ENCODE assay signal across 8 cellular contexts in the genomic region with DNA sequence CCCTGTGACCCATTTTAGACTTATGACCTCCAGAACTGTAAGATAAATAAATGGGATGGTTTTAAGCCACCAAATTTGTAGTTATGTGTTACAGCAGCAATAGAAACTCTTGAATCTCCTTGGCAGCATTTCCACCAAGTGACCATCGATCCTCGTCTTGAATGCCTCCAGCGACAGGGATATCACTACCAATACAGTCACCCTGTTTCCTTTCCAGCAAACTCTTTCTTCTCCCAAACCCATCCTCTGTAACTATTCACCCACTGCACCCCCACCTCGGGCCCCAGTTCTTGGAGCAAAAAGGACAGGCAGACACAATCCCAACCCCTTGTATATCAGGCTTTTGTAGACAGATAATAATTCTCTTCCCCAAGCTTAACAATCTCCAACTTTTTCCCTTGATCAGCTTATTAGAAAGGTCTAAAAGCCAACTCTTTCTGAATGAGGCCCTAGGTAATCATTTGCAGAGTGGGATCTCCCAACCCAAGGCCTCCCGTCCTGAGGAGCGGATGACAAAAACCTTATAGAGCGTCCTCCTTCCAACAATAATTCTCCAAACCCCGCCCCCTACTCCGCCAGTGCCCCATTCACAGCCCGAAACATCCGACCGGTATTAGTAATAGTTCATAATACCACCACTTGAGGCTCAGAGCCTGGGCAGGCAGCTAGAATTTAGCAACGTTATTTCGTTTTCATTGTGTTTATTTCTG. TPM values are rescaled to one million over a fixed set of nuclear protein-coding genes. Genes with fewer than 3 reads are reported as not detected.
DNase-seq lines count a peak whose midpoint lies in the region; ATAC-seq and TF ChIP-seq lines count a peak whose summit lies in the region.

No MANE protein-coding gene starts in this region.

- peak overlapping the region; percentile 87 for H2AFZ ChIP-seq in GM23248

- TF ChIP-seq CTCF in WERI-Rb-1 (IDR thresholded peaks at IDR 0.05; ENCODE audit: low read depth, low read length) (no peak), osteocyte (IDR thresholded peaks at IDR 0.05) (no peak)

- H3K4me3 Mint-ChIP-seq in osteocyte (ENCODE audit: unreplicated experiment) = no peak overlapping the region

- peaks cover 3% of the 10 kb centered on the region for H3K27me3 Mint-ChIP-seq in osteocyte (ENCODE audit: unreplicated experiment)

- H3K4me1 ChIP-seq in GM23248 (ENCODE audit: insufficient read depth) (peaks cover 8% of the 10 kb centered on the region), right cardiac atrium (ENCODE audit: control insufficient read depth, insufficient read depth, low read length) (peaks cover 2% of the 10 kb centered on the region), skeletal muscle satellite cell (ENCODE audit: control insufficient read depth, insufficient read depth, low read length) (peaks cover 11% of the 10 kb centered on the region)

- H3K27me3 ChIP-seq in GM23248 (replicated peaks; ENCODE audit: insufficient read depth) (no peaks in the 10 kb centered on the region), WERI-Rb-1 (ENCODE audit: insufficient read depth, low read depth, severe bottlenecking) (no peaks in the 10 kb centered on the region), right cardiac atrium (ENCODE audit: control insufficient read depth, insufficient read depth) (no peaks in the 10 kb centered on the region), skeletal muscle satellite cell (ENCODE audit: control insufficient read depth, insufficient read depth, low read length) (peaks cover 10% of the 10 kb centered on the region)

- H3K27ac Mint-ChIP-seq in osteocyte (ENCODE audit: unreplicated experiment) = no peak overlapping the region

- H3K27ac ChIP-seq in GM23248 (peak overlapping the region; percentile 80), WERI-Rb-1 (peak overlapping the region; percentile 48), right cardiac atrium (ENCODE audit: low read length) (peak overlapping the region; percentile 93)

- H4K20me1 ChIP-seq in GM23248 (ENCODE audit: insufficient read depth) = no peaks in the 10 kb centered on the region

- H3K36me3 ChIP-seq in GM23248 (ENCODE audit: low read depth) (no peaks in the 10 kb centered on the region), WERI-Rb-1 (no peaks in the 10 kb centered on the region), skeletal muscle satellite cell (ENCODE audit: insufficient read depth, low read length) (no peaks in the 10 kb centered on the region)

- peak overlapping the region; percentile 84 for H3K4me3 ChIP-seq in GM23248
- peak overlapping the region; percentile 91 for H3K4me3 ChIP-seq in WERI-Rb-1 (ENCODE audit: low read depth, low read length)
- H3K4me3 ChIP-seq in right cardiac atrium (ENCODE audit: low read length) = peak overlapping the region; percentile 43
- peak overlapping the region; percentile 67 for H3K4me3 ChIP-seq in skeletal muscle satellite cell (ENCODE audit: low read length)

- WGBS in GM23248 (ENCODE audit: low coverage in 1 of 2, low lambda C conversion rate in 2 of 2, missing lambda C conversion rate in 2 of 2), 2 experiments = 19 to 21% methylated on average over 14 of the region's 14 CpGs
- 17% methylated on average over 14 of the region's 14 CpGs for WGBS in right cardiac atrium

- DNase-seq in activated CD4-positive, alpha-beta T cell treated with anti-CD3 and anti-CD28 coated beads for 4 hours = peak; percentile 41 to 47
- DNase-seq in activated CD4-positive, alpha-beta T cell treated with anti-CD3 and anti-CD28 coated beads, Interleukin-2, amount 50 U/mL, for 48 hours = no peak
- DNase-seq in GM23248 (peak; percentile 91), Kasumi-1 (lab: John Stamatoyannopoulos, UW) (peak; percentile 77 to 78), WERI-Rb-1 (peak; percentile 58), right cardiac atrium (peak in 1 of 3 donors; percentile 69), osteocyte (ENCODE audit: extremely low spot score, unreplicated experiment) (no peak)

- ATAC-seq in right cardiac atrium = peak; percentile 32 to 47

- intact Hi-C loops in right cardiac atrium (cut with DNase I) = loop anchor here in 1 of 4 donors (5.0 kb wide), 1 partner anchor 57 kb away; no protein-coding TSS in a partner anchor

- H3K79me2 ChIP-seq in GM23248 (ENCODE audit: insufficient read depth) = no peaks in the 10 kb centered on the region

- no peaks in the 10 kb centered on the region for H3K36me3 Mint-ChIP-seq in osteocyte (ENCODE audit: unreplicated experiment)

- no peaks in the 10 kb centered on the region for H3K9me3 ChIP-seq in GM23248 (ENCODE audit: low read depth)
- no peaks in the 10 kb centered on the region for H3K9me3 ChIP-seq in WERI-Rb-1 (ENCODE audit: severe bottlenecking)
- H3K9me3 ChIP-seq in right cardiac atrium (ENCODE audit: control insufficient read depth, low read length) = no peaks in the 10 kb centered on the region
- no peaks in the 10 kb centered on the region for H3K9me3 ChIP-seq in skeletal muscle satellite cell (replicated peaks; ENCODE audit: low read length)

- H3K4me2 ChIP-seq in GM23248 (ENCODE audit: unreplicated experiment) = peak overlapping the region; percentile 77
- H3K4me2 ChIP-seq in skeletal muscle satellite cell (ENCODE audit: low read length) = peak overlapping the region; percentile 77

- H3K9ac ChIP-seq in GM23248 = peak overlapping the region; percentile 70
- peak overlapping the region; percentile 74 for H3K9ac ChIP-seq in skeletal muscle satellite cell (ENCODE audit: low read depth, low read length)

- H3K9me3 Mint-ChIP-seq in osteocyte (ENCODE audit: unreplicated experiment) = no peaks in the 10 kb centered on the region

- H3K9me2 ChIP-seq in GM23248 (ENCODE audit: insufficient read depth) = no peaks in the 10 kb centered on the region

- H3K4me1 Mint-ChIP-seq in osteocyte (ENCODE audit: unreplicated experiment) = peaks cover 6% of the 10 kb centered on the region

- in situ Hi-C loops in GM23248 (cut with MboI) = no loop called here

- peaks cover 19% of the 10 kb centered on the region for H3F3A ChIP-seq in GM23248 (ENCODE audit: insufficient read depth)

RNA-seq across cellular contexts. Expression of a gene that starts 14.7 kb away (rescaled TPM):
- not detected in 2 replicates for total RNA-seq in GM23248 (2014; rRNA removed; shearing (Covaris generic))
- polyA plus RNA-seq in GM23248 (2016; fragmentation: Nextera tagmentation; extraction: Ambion mirVana) (0.44 and 0.46 TPM in 2 replicates), right cardiac atrium (11.8 TPM)
- total RNA-seq in right cardiac atrium (10 to 100 TPM in 3 of 4 donors, 1 to 10 TPM in 1; 6.3 to 13.8 (median 11.0) TPM), osteocyte (0.30 and 1.2 TPM in 2 replicates)
- total RNA-seq in skeletal muscle satellite cell (2012; rRNA removed) = under 0.01 TPM in 1 of 2 replicates, not detected in the other

RNA-seq across cellular contexts. Expression of a gene that starts 54.1 kb away (rescaled TPM):
- total RNA-seq in GM23248 (2014; rRNA removed; shearing (Covaris generic)) = 116 and 136 TPM in 2 replicates
- 111 and 114 TPM in 2 replicates for polyA plus RNA-seq in GM23248 (2016; fragmentation: Nextera tagmentation; extraction: Ambion mirVana)
- 10 to 100 TPM; 44.8 to 58.4 (median 52.0) TPM for total RNA-seq in right cardiac atrium
- 51.6 TPM for polyA plus RNA-seq in right cardiac atrium
- total RNA-seq in skeletal muscle satellite cell (2012; rRNA removed) = 85.7 and 104 TPM in 2 replicates
- 61.8 and 67.4 TPM in 2 replicates for total RNA-seq in osteocyte

RNA-seq across cellular contexts. Expression of a gene that starts 59.4 kb away (rescaled TPM):
- total RNA-seq in GM23248 (2014; rRNA removed; shearing (Covaris generic)) = not detected in 2 replicates
- polyA plus RNA-seq in GM23248 (2016; fragmentation: Nextera tagmentation; extraction: Ambion mirVana) (0.10 and 0.13 TPM in 2 replicates), right cardiac atrium (not detected)
- total RNA-seq in right cardiac atrium (under 1 TPM in 1 of 4 donors, not detected in 3; 0.11 TPM), osteocyte (not detected in 2 replicates)
- not detected in 2 replicates for total RNA-seq in skeletal muscle satellite cell (2012; rRNA removed)

Comparison
In these comparisons a context has a peak if more than half of its experiments do, and no peak if none do; other contexts are left out.
1. DNase-seq: peak in activated CD4-positive, alpha-beta T cell treated with anti-CD3 and anti-CD28 coated beads for 4 hours (2 of 2), GM23248 (single experiment), Kasumi-1 (2 of 2) and WERI-Rb-1 (single experiment); none in activated CD4-positive, alpha-beta T cell treated with anti-CD3 and anti-CD28 coated beads, Interleukin-2, amount 50 U/mL, for 48 hours (0 of 2) and osteocyte (single experiment).
2. Peak in every context shown above with its lines, with median percentiles within 50 percentile points of each other: H3K27ac ChIP-seq and H3K4me3 ChIP-seq.